ENCODE assay signal across 31 cellular contexts in genomic region chr2:104570259-104570658, GRCh38.
"Had no signal": no experiment of that assay in that cellular context is flagged by ENCODE, and none has a peak within 500 bp of the region (broad histone marks: within the 10 kb centered on the region; RNA-seq: fewer than 3 reads in every experiment).

No MANE protein-coding gene starts in this region.

- H3K27ac ChIP-seq: neutrophil, pancreas, psoas muscle, right lobe of liver, skin epidermis, spleen, suprapubic skin, testis, tibial artery, transverse colon, upper lobe of right lung, vagina had no signal

- H3K4me3 ChIP-seq: pancreas, psoas muscle, right lobe of liver, skin epidermis, smooth muscle cell, spleen, suprapubic skin, testis, tibial artery, transverse colon, upper lobe of right lung, vagina had no signal

- H3K27ac Mint-ChIP-seq: naive B cell; natural killer cell treated with Interleukin-12 subunit alpha and Interleukin-12 subunit beta and Interleukin-15 and Interleukin-18, amount 100 ng/mL, for 72 hours; nephron progenitor cell; stimulated activated memory B cell treated with anti-CD40 and anti-IgM and Interleukin-4, amounts not matched to agents 10 μg/mL and 1 μg/mL and 100 μg/mL, for 72 hours; stimulated activated naive CD8-positive, alpha-beta T cell treated with anti-CD3 and anti-CD28 coated beads, Interleukin-15, amount 100 ng/mL, for 72 hours; type B pancreatic cell had no signal

- H3K4me3 Mint-ChIP-seq: naive B cell; naive thymus-derived CD8-positive, alpha-beta T cell; natural killer cell treated with Interleukin-12 subunit alpha and Interleukin-12 subunit beta and Interleukin-15 and Interleukin-18, amount 100 ng/mL, for 72 hours; nephron progenitor cell; neural crest cell; stimulated activated memory B cell treated with anti-CD40 and anti-IgM and Interleukin-4, amounts not matched to agents 10 μg/mL and 1 μg/mL and 100 μg/mL, for 72 hours; stimulated activated naive CD8-positive, alpha-beta T cell treated with anti-CD3 and anti-CD28 coated beads, Interleukin-15, amount 100 ng/mL, for 72 hours; type B pancreatic cell had no signal

- DNase-seq: naive B cell; naive thymus-derived CD8-positive, alpha-beta T cell; nephron progenitor cell; nucleus accumbens; pancreas; psoas muscle; right cardiac atrium; right lobe of liver; spleen; stimulated activated CD4-positive, alpha-beta T cell treated with anti-CD3 and anti-CD28 coated beads, Interleukin-12 subunit alpha, Interleukin-12 subunit beta, amount 100 ng/mL, for 4 hours; stimulated activated CD4-positive, alpha-beta T cell treated with anti-CD3 and anti-CD28 coated beads, Interleukin-1b, Interleukin-23, amount 100 ng/mL, for 48 hours; stimulated activated CD4-positive, alpha-beta T cell treated with anti-CD3 and anti-CD28 coated beads, Interleukin-4, amount 100 ng/mL, for 1 hour; stimulated activated CD4-positive, alpha-beta T cell treated with anti-CD3 and anti-CD28 coated beads, Interleukin-4, amount 100 ng/mL, for 4 hours; stimulated activated CD8-positive, alpha-beta memory T cell treated with anti-CD3 and anti-CD28 coated beads, Interleukin-4, amount 100 ng/mL, for 48 hours; stimulated activated naive CD4-positive, alpha-beta T cell; stimulated activated naive CD8-positive, alpha-beta T cell treated with anti-CD3 and anti-CD28 coated beads, Interleukin-15, amount 100 ng/mL, for 72 hours; stimulated activated naive CD8-positive, alpha-beta T cell treated with anti-CD3 and anti-CD28 coated beads, Interleukin-15, Interleukin-2, amounts not matched to agents 100 U/mL and 50 U/mL, for 24 hours; substantia nigra; testis; tibial artery; transverse colon; upper lobe of right lung had no signal

- H3K27me3 ChIP-seq: neutrophil, pancreas, right lobe of liver, spleen, suprapubic skin, testis, tibial artery, transverse colon, upper lobe of right lung, vagina had no signal

- H3K4me1 Mint-ChIP-seq: naive B cell; stimulated activated memory B cell treated with anti-CD40 and anti-IgM and Interleukin-4, amounts not matched to agents 10 μg/mL and 1 μg/mL and 100 μg/mL, for 72 hours; stimulated activated naive CD8-positive, alpha-beta T cell treated with anti-CD3 and anti-CD28 coated beads, Interleukin-15, amount 100 ng/mL, for 72 hours had no signal

- H3K27me3 Mint-ChIP-seq: naive B cell; naive thymus-derived CD8-positive, alpha-beta T cell; stimulated activated memory B cell treated with anti-CD40 and anti-IgM and Interleukin-4, amounts not matched to agents 10 μg/mL and 1 μg/mL and 100 μg/mL, for 72 hours; stimulated activated naive CD8-positive, alpha-beta T cell treated with anti-CD3 and anti-CD28 coated beads, Interleukin-15, amount 100 ng/mL, for 72 hours; type B pancreatic cell had no signal

- H3K4me1 ChIP-seq: pancreas, psoas muscle, right lobe of liver, spleen, suprapubic skin, testis, tibial artery, transverse colon, upper lobe of right lung, vagina had no signal

- H3K4me2 ChIP-seq: smooth muscle cell had no signal

- H3K9me3 Mint-ChIP-seq: natural killer cell treated with Interleukin-12 subunit alpha and Interleukin-12 subunit beta and Interleukin-15 and Interleukin-18, amount 100 ng/mL, for 72 hours; neural crest cell; stimulated activated memory B cell treated with anti-CD40 and anti-IgM and Interleukin-4, amounts not matched to agents 10 μg/mL and 1 μg/mL and 100 μg/mL, for 72 hours; stimulated activated naive CD8-positive, alpha-beta T cell treated with anti-CD3 and anti-CD28 coated beads, Interleukin-15, amount 100 ng/mL, for 72 hours; type B pancreatic cell had no signal

- H3K36me3 ChIP-seq: neutrophil, pancreas, right lobe of liver, spleen, suprapubic skin, tibial artery, transverse colon, upper lobe of right lung, vagina had no signal

- H3K9me3 ChIP-seq: neutrophil, pancreas, psoas muscle, right lobe of liver, spleen, suprapubic skin, testis, tibial artery, transverse colon, upper lobe of right lung, vagina had no signal

- H3K36me3 Mint-ChIP-seq: naive B cell; naive thymus-derived CD8-positive, alpha-beta T cell; natural killer cell treated with Interleukin-12 subunit alpha and Interleukin-12 subunit beta and Interleukin-15 and Interleukin-18, amount 100 ng/mL, for 72 hours; stimulated activated memory B cell treated with anti-CD40 and anti-IgM and Interleukin-4, amounts not matched to agents 10 μg/mL and 1 μg/mL and 100 μg/mL, for 72 hours; type B pancreatic cell had no signal
